In genomic region chr6:110400208-110400607, GRCh38 we compare ENCODE assay signal across 14 cellular contexts. TPM values are rescaled to one million over a fixed set of nuclear protein-coding genes. Genes with fewer than 3 reads are reported as not detected.
DNase-seq lines count a peak whose midpoint lies in the region; ATAC-seq and TF ChIP-seq lines count a peak whose summit lies in the region.
"Had no signal": no experiment of that assay in that cellular context is flagged by ENCODE, and none has a peak within 500 bp of the region (broad histone marks: within the 10 kb centered on the region; RNA-seq: fewer than 3 reads in every experiment).

No MANE protein-coding gene starts in this region.

- BruUV-seq in Panc1 (replicated peaks; lab: Mats Ljungman, UMichigan) = no TSS peak

- no peak overlapping the region; a peak in 1 of 4 replicates for H3K4me3 ChIP-seq in Panc1 (ENCODE audit: low read depth in 2 of 2, low read length in 2 of 2)
- H3K4me3 ChIP-seq in duodenal mucosa (ENCODE audit: low read depth in 1 of 2, low read length in 2 of 2) = peak overlapping the region; percentile 50 to 57
- H3K4me3 ChIP-seq in lower lobe of right lung = peak overlapping the region; percentile 47
- peak overlapping the region; percentile 37 for H3K4me3 ChIP-seq in suprapubic skin

- no peak for TF ChIP-seq CTCF in Panc1 (IDR thresholded peaks at IDR 0.05)
- TF ChIP-seq CTCF in lower lobe of right lung (IDR thresholded peaks at IDR 0.05) = no peak
- no peak for TF ChIP-seq CTCF in suprapubic skin (IDR thresholded peaks at IDR 0.05)

- CTCF ChIA-PET in Panc1 (lab: Charles Lee) = no interaction called here

- TF ChIP-seq EP300 in suprapubic skin (IDR thresholded peaks at IDR 0.05) = no peak

- intact Hi-C loops in Panc1 (cut with micrococcal nuclease; ENCODE audit: unreplicated experiment) = no loop called here
- intact Hi-C loops in lower lobe of right lung (cut with DNase I) = no loop called here

- H3K36me3 ChIP-seq in Panc1 (ENCODE audit: control insufficient read depth, insufficient read depth, low read length) (no peaks in the 10 kb centered on the region), duodenal mucosa (ENCODE audit: control insufficient read depth in 1 of 2, insufficient read depth in 2 of 2, low read length in 2 of 2) (peaks cover 0 to 3% of the 10 kb centered on the region in 2 donors), lower lobe of right lung (no peaks in the 10 kb centered on the region), suprapubic skin (no peaks in the 10 kb centered on the region)

- 71% methylated on average over 8 of the region's 18 CpGs for WGBS in suprapubic skin

- H3K27me3 ChIP-seq in Panc1 (ENCODE audit: control insufficient read depth, insufficient read depth, low read length) = peaks cover 6% of the 10 kb centered on the region
- no peaks in the 10 kb centered on the region for H3K27me3 ChIP-seq in duodenal mucosa (ENCODE audit: control insufficient read depth in 1 of 2, insufficient read depth in 2 of 2, low read length in 2 of 2)
- H3K27me3 ChIP-seq in lower lobe of right lung (ENCODE audit: low read depth) = no peaks in the 10 kb centered on the region
- H3K27me3 ChIP-seq in suprapubic skin = no peaks in the 10 kb centered on the region

- DNase-seq in Panc1 (ENCODE audit: low read depth, low spot score) = no peak
- no peak for DNase-seq in lower lobe of right lung
- DNase-seq in suprapubic skin (ENCODE audit: low spot score in 2 of 2) = no peak
- DNase-seq in NCI-H1930 (lab: John Stamatoyannopoulos, UW) = no peak
- no peak for DNase-seq in stimulated activated CD4-positive, alpha-beta T cell treated with anti-CD3 and anti-CD28 coated beads, Interleukin-15, amount 100 ng/mL, for 24 hours
- no peak for DNase-seq in NCI-H128 (lab: John Stamatoyannopoulos, UW; ENCODE audit: unreplicated experiment)
- no peak for DNase-seq in NCI-H2081 (lab: John Stamatoyannopoulos, UW)
- DNase-seq: activated CD4-positive, CD25-positive, alpha-beta regulatory T cell treated with anti-CD3 and anti-CD28 coated beads, Interleukin-2, amount 50 U/mL, for 72 hours; activated T-cell treated with anti-CD3 and anti-CD28 coated beads, Interleukin-2, amount 50 U/mL, for 4 hours; KG1; stimulated activated CD4-positive, alpha-beta T cell treated with anti-CD3 and anti-CD28 coated beads, Interleukin-1b, Interleukin-23, amount 100 ng/mL, for 48 hours; SW 1271 had no signal

- POLR2A ChIA-PET in Panc1 (lab: Charles Lee) = no interaction called here

- no peak for TF ChIP-seq POLR2A in suprapubic skin (IDR thresholded peaks at IDR 0.05)

- in situ Hi-C loops in Panc1 (cut with HindIII; ENCODE audit: low pct_unique_long_range_greater_than_20kb, low sequenced_read_pairs) = no loop called here

- H3K27ac ChIP-seq in Panc1 (ENCODE audit: low read length) (no peak overlapping the region), duodenal mucosa (ENCODE audit: low read depth, low read length) (no peak overlapping the region), lower lobe of right lung (peak overlapping the region; percentile 19), suprapubic skin (no peak overlapping the region)

- no peak overlapping the region for H3K9ac ChIP-seq in duodenal mucosa (ENCODE audit: low read depth in 1 of 2, low read length in 2 of 2)

- H3K9me3 ChIP-seq in Panc1 (ENCODE audit: control insufficient read depth, insufficient read depth, low read depth, low read length) = no peaks in the 10 kb centered on the region
- no peaks in the 10 kb centered on the region for H3K9me3 ChIP-seq in duodenal mucosa (ENCODE audit: control insufficient read depth in 1 of 2, low read length in 2 of 2)
- no peaks in the 10 kb centered on the region for H3K9me3 ChIP-seq in lower lobe of right lung
- no peaks in the 10 kb centered on the region for H3K9me3 ChIP-seq in suprapubic skin

- H3K4me1 ChIP-seq in Panc1 (ENCODE audit: control insufficient read depth, insufficient read depth, low read length) = no peaks in the 10 kb centered on the region; the same call in 1 of the 2 replicates
- no peaks in the 10 kb centered on the region for H3K4me1 ChIP-seq in duodenal mucosa (ENCODE audit: control insufficient read depth in 1 of 2, insufficient read depth in 2 of 2, low read length in 2 of 2)
- peaks cover 9% of the 10 kb centered on the region for H3K4me1 ChIP-seq in lower lobe of right lung
- peaks cover 11% of the 10 kb centered on the region for H3K4me1 ChIP-seq in suprapubic skin

- ATAC-seq in Panc1 = peak; percentile 27; the same call in 1 of the 2 replicates
- peak in 1 of 2 donors; percentile 41 for ATAC-seq in lower lobe of right lung

RNA-seq across cellular contexts. Expression of gene DDO, which starts 15.2 kb away (rescaled TPM):
- total RNA-seq in Panc1 (2021; ENCODE audit: unreplicated experiment) (0.39 TPM), lower lobe of right lung (10.8 TPM), suprapubic skin (1 to 10 TPM in 1 of 4 donors, under 1 TPM in 1, not detected in 2; 0.81 to 1.1 TPM)
- 0.29 TPM for polyA plus RNA-seq in Panc1 (2012; ENCODE audit: insufficient read length)
- total RNA-seq: activated T-cell treated with anti-CD3 and anti-CD28 coated beads, Interleukin-2, amount 50 U/mL, for 4 hours; neural crest cell had no signal

RNA-seq across cellular contexts. Expression of gene METTL24, which starts 42.1 kb away (rescaled TPM):
- total RNA-seq in Panc1 (2021; ENCODE audit: unreplicated experiment) (not detected), lower lobe of right lung (2.8 TPM), suprapubic skin (1 to 10 TPM in 1 of 4 donors, under 1 TPM in 1, not detected in 2; 0.45 to 1.7 TPM)
- polyA plus RNA-seq in Panc1 (2012; ENCODE audit: insufficient read length) = not detected
- total RNA-seq: activated T-cell treated with anti-CD3 and anti-CD28 coated beads, Interleukin-2, amount 50 U/mL, for 4 hours had no signal

Comparison
In these comparisons a context has a peak if more than half of its experiments do, and no peak if none do; other contexts are left out.
1. H3K4me3 ChIP-seq: peak in duodenal mucosa (2 of 2), lower lobe of right lung (single experiment) and suprapubic skin (single experiment); none in Panc1 (0 of 2).